Comparison of ENCODE assay signal across 12 cellular contexts in the genomic region with DNA sequence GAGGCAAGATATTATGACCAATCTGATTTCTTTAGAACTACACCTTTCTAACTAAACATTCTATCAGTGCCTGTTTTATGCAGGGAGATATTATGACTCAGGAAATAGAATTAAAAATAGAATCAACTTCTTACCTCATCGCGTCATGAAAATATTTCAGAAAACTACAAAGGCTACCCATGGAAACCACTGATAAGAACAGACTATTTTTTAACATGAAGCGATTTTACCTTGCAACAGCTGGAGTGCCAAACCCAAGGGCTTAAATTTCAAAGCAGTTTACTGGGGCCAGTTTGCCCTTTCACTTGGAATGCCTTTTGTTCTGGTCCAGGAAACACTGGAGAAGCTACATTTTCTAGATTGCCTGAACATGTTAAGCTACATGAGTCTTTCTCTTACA.
DNase-seq lines count a peak whose midpoint lies in the region; ATAC-seq, FAIRE-seq and TF ChIP-seq lines count a peak whose summit lies in the region.
"Had no signal": no experiment of that assay in that cellular context is flagged by ENCODE, and none has a peak within 500 bp of the region (broad histone marks: within the 10 kb centered on the region; RNA-seq: fewer than 3 reads in every experiment).

No MANE protein-coding gene starts in this region.

- dilution Hi-C loops in endothelial cell of umbilical vein (cut with MboI; ENCODE audit: extremely low pct_ligation_motif_present, low sequenced_read_pairs) = no loop called here

- H3K9me3 ChIP-seq in HEK293 (ENCODE audit: control insufficient read depth, insufficient read depth, low read depth, low read length) (no peaks in the 10 kb centered on the region), OCI-LY3 (ENCODE audit: insufficient read depth, low read length) (no peaks in the 10 kb centered on the region), endothelial cell of umbilical vein (replicated peaks; ENCODE audit: control insufficient read depth, insufficient read depth, low read length) (no peaks in the 10 kb centered on the region)
- H3K9me3 ChIP-seq: neutrophil had no signal

- no peaks in the 10 kb centered on the region for H3K27me3 Mint-ChIP-seq in activated CD4-positive, alpha-beta T cell treated with anti-CD3 and anti-CD28 coated beads, Interleukin-2, amount 10 ng/mL, durations not matched to agents 7 days and 5 days
- H3K27me3 Mint-ChIP-seq in CD14-positive monocyte (ENCODE audit: low read depth in 3 of 3) = no peaks in the 10 kb centered on the region
- H3K27me3 Mint-ChIP-seq: central memory CD8-positive, alpha-beta T cell had no signal

- peak overlapping the region; percentile 72; the same call in 1 of the 2 replicates for H3K9ac ChIP-seq in OCI-LY3 (ENCODE audit: low read length)
- H3K9ac ChIP-seq in endothelial cell of umbilical vein (replicated peaks; ENCODE audit: extremely low read depth, insufficient read depth, low read length) = peak overlapping the region; percentile 60

- H2AFZ ChIP-seq in OCI-LY3 (ENCODE audit: low read depth, low read length) = no peak overlapping the region
- no peak overlapping the region for H2AFZ ChIP-seq in endothelial cell of umbilical vein (ENCODE audit: low read depth, low read length)

- TF ChIP-seq POLR2A in endothelial cell of umbilical vein (IDR thresholded peaks at IDR 0.05; ENCODE audit: low read depth, low read length) = no peak

- peak; percentile 77 for FAIRE-seq in endothelial cell of umbilical vein (lab: Jason Lieb, UNC)

- H3K27ac ChIP-seq in HEK293 (ENCODE audit: extremely low read depth, low read depth, low read length) = no peak overlapping the region
- H3K27ac ChIP-seq in OCI-LY3 (ENCODE audit: low read length) = peak overlapping the region; percentile 92
- peak overlapping the region; percentile 73 for H3K27ac ChIP-seq in endothelial cell of umbilical vein (ENCODE audit: insufficient read depth, low read depth, low read length)
- H3K27ac ChIP-seq: neutrophil had no signal

- H3K79me2 ChIP-seq in OCI-LY3 (ENCODE audit: low read length) (peaks cover 83% of the 10 kb centered on the region), endothelial cell of umbilical vein (ENCODE audit: control insufficient read depth, insufficient read depth, low read length) (no peaks in the 10 kb centered on the region)

- POLR2A ChIA-PET in HEK293 (lab: Yijun Ruan, JAX) = no interaction called here
- POLR2A ChIA-PET in endothelial cell of umbilical vein (lab: Charles Lee) = interaction anchor here (0.6 kb wide), 1 partner anchor 163 kb away, joined by 3 read pairs; no protein-coding TSS in a partner anchor
- POLR2A ChIA-PET in activated CD4-positive, alpha-beta T cell treated with anti-CD3 and anti-CD28 coated beads, Interleukin-2, amount 10 ng/mL, durations not matched to agents 7 days and 5 days (lab: Charles Lee) = no interaction called here

- H3K4me1 Mint-ChIP-seq in activated CD4-positive, alpha-beta T cell treated with anti-CD3 and anti-CD28 coated beads, Interleukin-2, amount 10 ng/mL, durations not matched to agents 7 days and 5 days = no peaks in the 10 kb centered on the region
- H3K4me1 Mint-ChIP-seq in CD14-positive monocyte = peaks cover 23% of the 10 kb centered on the region
- H3K4me1 Mint-ChIP-seq: central memory CD8-positive, alpha-beta T cell had no signal

- DNase-seq in endothelial cell of umbilical vein (ENCODE audit: low read depth, low spot score) (peak; percentile 71), omental fat pad (ENCODE audit: low spot score) (no peak), CD14-positive monocyte (ENCODE audit: low spot score) (no peak)
- DNase-seq in activated CD4-positive, alpha-beta T cell treated with anti-CD3 and anti-CD28 coated beads, Interleukin-2, amount 10 ng/mL, durations not matched to agents 7 days and 5 days = no peak
- no peak for DNase-seq in stimulated activated naive CD8-positive, alpha-beta T cell treated with anti-CD3 and anti-CD28 coated beads, Interleukin-15, Interleukin-2, amounts not matched to agents 100 U/mL and 50 U/mL, for 24 hours
- DNase-seq: GOT3, NCI-H187 had no signal

- H3K36me3 ChIP-seq in HEK293 (ENCODE audit: control insufficient read depth in 2 of 2, insufficient read depth in 1 of 2, low read length in 2 of 2) = peaks cover 13 to 23% of the 10 kb centered on the region in 2 experiments
- H3K36me3 ChIP-seq in OCI-LY3 (replicated peaks; ENCODE audit: low read depth, low read length) = peaks cover 80% of the 10 kb centered on the region
- H3K36me3 ChIP-seq in endothelial cell of umbilical vein (ENCODE audit: control insufficient read depth in 2 of 2, extremely low read depth in 1 of 2, insufficient read depth in 2 of 2, low read length in 2 of 2) = peaks cover 20 to 21% of the 10 kb centered on the region in 2 experiments
- H3K36me3 ChIP-seq: neutrophil had no signal

- H3K27me3 ChIP-seq in OCI-LY3 (ENCODE audit: low read depth, low read length) = no peaks in the 10 kb centered on the region
- H3K27me3 ChIP-seq in endothelial cell of umbilical vein (ENCODE audit: control insufficient read depth in 2 of 2, insufficient read depth in 2 of 2, low read length in 2 of 2) = no peaks in the 10 kb centered on the region
- H3K27me3 ChIP-seq: neutrophil had no signal

- H4K20me1 ChIP-seq in OCI-LY3 (ENCODE audit: insufficient read depth, low read length) (no peaks in the 10 kb centered on the region; the same call in 1 of the 2 replicates), endothelial cell of umbilical vein (replicated peaks; ENCODE audit: control insufficient read depth, extremely low read depth, insufficient read depth, low read length) (no peaks in the 10 kb centered on the region)

- no peaks in the 10 kb centered on the region for H3K36me3 Mint-ChIP-seq in activated CD4-positive, alpha-beta T cell treated with anti-CD3 and anti-CD28 coated beads, Interleukin-2, amount 10 ng/mL, durations not matched to agents 7 days and 5 days (ENCODE audit: low read depth)
- peaks cover 0 to 6% of the 10 kb centered on the region in 2 donors for H3K36me3 Mint-ChIP-seq in CD14-positive monocyte

- no peaks in the 10 kb centered on the region for H3K9me1 ChIP-seq in endothelial cell of umbilical vein (replicated peaks; ENCODE audit: control insufficient read depth, extremely low read depth, insufficient read depth, low read length)

- no peak overlapping the region for H3K4me3 Mint-ChIP-seq in activated CD4-positive, alpha-beta T cell treated with anti-CD3 and anti-CD28 coated beads, Interleukin-2, amount 10 ng/mL, durations not matched to agents 7 days and 5 days
- no peak overlapping the region for H3K4me3 Mint-ChIP-seq in CD14-positive monocyte
- H3K4me3 Mint-ChIP-seq: central memory CD8-positive, alpha-beta T cell had no signal

- BruUV-seq in endothelial cell of umbilical vein (replicated peaks; lab: Mats Ljungman, UMichigan) = no TSS peak

- intact Hi-C loops in endothelial cell of umbilical vein (cut with micrococcal nuclease) = loop anchor here (1.0 to 10.0 kb wide), 4 partner anchors 13 to 761 kb away; a partner anchor contains a TSS
- intact Hi-C loops in CD14-positive monocyte (cut with micrococcal nuclease) = no loop called here

- H3K4me2 ChIP-seq in OCI-LY3 (ENCODE audit: low read length) = no peak overlapping the region
- H3K4me2 ChIP-seq in endothelial cell of umbilical vein (ENCODE audit: insufficient read depth, low read length) = peak overlapping the region; percentile 62

- H3K27ac Mint-ChIP-seq in activated CD4-positive, alpha-beta T cell treated with anti-CD3 and anti-CD28 coated beads, Interleukin-2, amount 10 ng/mL, durations not matched to agents 7 days and 5 days = no peak overlapping the region
- no peak overlapping the region for H3K27ac Mint-ChIP-seq in CD14-positive monocyte

- H3K9me3 Mint-ChIP-seq in activated CD4-positive, alpha-beta T cell treated with anti-CD3 and anti-CD28 coated beads, Interleukin-2, amount 10 ng/mL, durations not matched to agents 7 days and 5 days = no peaks in the 10 kb centered on the region
- no peaks in the 10 kb centered on the region for H3K9me3 Mint-ChIP-seq in CD14-positive monocyte
- H3K9me3 Mint-ChIP-seq: central memory CD8-positive, alpha-beta T cell had no signal

- H3K4me1 ChIP-seq in HEK293 (ENCODE audit: control insufficient read depth, insufficient read depth, low read length) = peaks cover 3% of the 10 kb centered on the region
- H3K4me1 ChIP-seq in OCI-LY3 (ENCODE audit: low read length) = peaks cover 49% of the 10 kb centered on the region
- H3K4me1 ChIP-seq in endothelial cell of umbilical vein (ENCODE audit: control insufficient read depth, extremely low read depth, insufficient read depth, low read length) = peaks cover 50% of the 10 kb centered on the region

- CTCF ChIA-PET in HEK293 (lab: Yijun Ruan, JAX) (no interaction called here), endothelial cell of umbilical vein (lab: Charles Lee) (interaction anchor here (1.0 to 1.6 kb wide), 3 partner anchors 12 to 30 kb away, joined by 3 to 5 read pairs (median 4); no protein-coding TSS in a partner anchor)
- CTCF ChIA-PET in activated CD4-positive, alpha-beta T cell treated with anti-CD3 and anti-CD28 coated beads, Interleukin-2, amount 10 ng/mL, durations not matched to agents 7 days and 5 days (lab: Charles Lee) = interaction anchor here (0.7 kb wide), 2 partner anchors 21 to 23 kb away, joined by 3 to 4 read pairs; no protein-coding TSS in a partner anchor

- no peak for TF ChIP-seq CTCF in HEK293 (tag by site-specific recombination; IDR thresholded peaks at IDR 0.05)
- TF ChIP-seq CTCF in OCI-LY3 (IDR thresholded peaks at IDR 0.05; ENCODE audit: low read depth, low read length) = no peak
- no peak for TF ChIP-seq CTCF in endothelial cell of umbilical vein (IDR thresholded peaks at IDR 0.05; ENCODE audit: extremely low read depth in 1 of 2, insufficient read depth in 1 of 2, low read depth in 1 of 2, low read length in 2 of 2)
- no peak for TF ChIP-seq CTCF in omental fat pad (IDR thresholded peaks at IDR 0.05)
- no peak for TF ChIP-seq CTCF in CD14-positive monocyte (IDR thresholded peaks at IDR 0.05)

- no peak overlapping the region for H3K4me3 ChIP-seq in HEK293 (ENCODE audit: low read depth, low read length)
- no peak overlapping the region for H3K4me3 ChIP-seq in OCI-LY3 (ENCODE audit: low read length)
- no peak overlapping the region for H3K4me3 ChIP-seq in endothelial cell of umbilical vein (replicated peaks in 1 of 3; ENCODE audit: insufficient read depth in 1 of 3, low read depth in 1 of 3, low read length in 3 of 3)

- ATAC-seq in omental fat pad (ENCODE audit: low FRiP score) (peak; percentile 70), GM19324 (IDR thresholded peaks at IDR 0.05; ENCODE audit: low FRiP score, unreplicated experiment) (no peak)
- no peak for ATAC-seq in stimulated activated naive CD8-positive, alpha-beta T cell treated with anti-CD3 and anti-CD28 coated beads, Interleukin-15, Interleukin-2, amounts not matched to agents 100 U/mL and 50 U/mL, for 24 hours

TF ChIP-seq in endothelial cell of umbilical vein, 7 proteins besides CTCF, POLR2A, EP300 and RAD21:
- TF ChIP-seq JUN (IDR thresholded peaks at IDR 0.05; ENCODE audit: borderline replicate concordance, insufficient read depth, insufficient read length, low read depth) = peak; percentile 66
- TF ChIP-seq, protein P1, sequence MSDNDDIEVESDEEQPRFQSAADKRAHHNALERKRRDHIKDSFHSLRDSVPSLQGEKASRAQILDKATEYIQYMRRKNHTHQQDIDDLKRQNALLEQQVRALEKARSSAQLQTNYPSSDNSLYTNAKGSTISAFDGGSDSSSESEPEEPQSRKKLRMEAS (IDR thresholded peaks at IDR 0.05; ENCODE audit: insufficient read depth, insufficient read length) = no peak
